ENCODE assay signal across 1 cellular context in the genomic region with DNA sequence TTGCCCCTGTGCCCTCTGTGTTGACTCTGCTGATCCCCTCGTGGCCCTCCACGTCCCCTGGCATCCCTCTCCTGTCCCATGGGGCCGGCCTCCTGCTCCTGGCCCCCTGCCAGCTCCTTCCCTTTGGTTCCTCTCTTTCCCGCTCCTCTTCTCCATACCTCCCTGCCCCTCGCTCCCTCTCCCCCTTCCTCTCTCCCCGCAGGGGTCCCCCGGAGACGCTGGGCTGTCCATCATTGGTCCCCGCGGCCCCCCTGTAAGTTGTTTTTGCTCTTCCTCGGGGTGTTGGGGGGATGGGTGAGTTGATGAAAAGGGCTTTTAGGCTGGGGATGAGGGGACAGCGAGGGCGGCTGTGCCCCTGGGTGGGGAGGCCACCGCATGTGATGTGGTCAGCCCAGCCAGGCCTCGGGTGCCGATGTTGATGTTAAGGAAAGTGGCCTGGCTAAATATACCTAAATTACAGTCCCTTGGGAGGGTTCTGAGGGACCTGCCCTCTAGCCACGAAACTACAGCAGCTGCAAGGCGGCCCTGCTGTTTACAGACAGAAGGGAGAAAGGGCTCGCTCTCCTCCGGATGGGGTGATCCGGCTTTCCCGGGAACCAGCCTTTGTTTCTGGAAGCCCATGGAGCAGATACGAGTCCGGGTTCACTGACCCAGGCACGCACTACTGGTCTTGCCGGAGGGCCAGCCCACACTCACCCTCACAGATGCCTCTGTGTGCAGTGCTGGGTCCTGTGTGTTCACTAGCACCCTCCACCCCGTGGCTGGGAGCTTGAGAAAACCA.
TF ChIP-seq lines count a peak whose summit lies in the region.

No MANE protein-coding gene starts in this region.

TF ChIP-seq in H1, 55 proteins besides CTCF, POLR2A, EP300 and RAD21:
- no peak for TF ChIP-seq JUND (IDR thresholded peaks at IDR 0.05; ENCODE audit: low read length)
- TF ChIP-seq, protein P1, sequence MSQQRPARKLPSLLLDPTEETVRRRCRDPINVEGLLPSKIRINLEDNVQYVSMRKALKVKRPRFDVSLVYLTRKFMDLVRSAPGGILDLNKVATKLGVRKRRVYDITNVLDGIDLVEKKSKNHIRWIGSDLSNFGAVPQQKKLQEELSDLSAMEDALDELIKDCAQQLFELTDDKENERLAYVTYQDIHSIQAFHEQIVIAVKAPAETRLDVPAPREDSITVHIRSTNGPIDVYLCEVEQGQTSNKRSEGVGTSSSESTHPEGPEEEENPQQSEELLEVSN (IDR thresholded peaks at IDR 0.05): peak; percentile 30; the same call in 1 of the 2 replicates
- TF ChIP-seq, protein P2, sequence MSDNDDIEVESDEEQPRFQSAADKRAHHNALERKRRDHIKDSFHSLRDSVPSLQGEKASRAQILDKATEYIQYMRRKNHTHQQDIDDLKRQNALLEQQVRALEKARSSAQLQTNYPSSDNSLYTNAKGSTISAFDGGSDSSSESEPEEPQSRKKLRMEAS (IDR thresholded peaks at IDR 0.05): peak; percentile 27; the same call in 1 of the 2 replicates
- no peak for TF ChIP-seq SP4 (IDR thresholded peaks at IDR 0.05; ENCODE audit: low read length)
